26 cellular contexts compared by ENCODE assay signal in genomic region chr7:95276114-95276513, GRCh38. TPM values are rescaled to one million over a fixed set of nuclear protein-coding genes. Genes with fewer than 3 reads are reported as not detected.
DNase-seq lines count a peak whose midpoint lies in the region; ATAC-seq and TF ChIP-seq lines count a peak whose summit lies in the region.
"Had no signal": no experiment of that assay in that cellular context is flagged by ENCODE, and none has a peak within 500 bp of the region (broad histone marks: within the 10 kb centered on the region; RNA-seq: fewer than 3 reads in every experiment).

No MANE protein-coding gene starts in this region.

- no peak overlapping the region for H3K27ac ChIP-seq in left lung
- no peak overlapping the region for H3K27ac ChIP-seq in CD8-positive, alpha-beta T cell (ENCODE audit: low read depth, low read length)
- H3K27ac ChIP-seq: BLaER1 treated with 17β-estradiol and CSF1 and Interleukin-3, amounts not matched to agents 10 nM and 100 nM; HL-60; SJSA1 had no signal

- no peaks in the 10 kb centered on the region for H3K9me3 ChIP-seq in left lung
- H3K9me3 ChIP-seq in CD8-positive, alpha-beta T cell (ENCODE audit: low read length), result no peaks in the 10 kb centered on the region
- H3K9me3 ChIP-seq: BLaER1 treated with 17β-estradiol and CSF1 and Interleukin-3, amounts not matched to agents 10 nM and 100 nM; HAP-1; MG63; SJSA1 had no signal

- H3K4me3 ChIP-seq in left lung, result no peak overlapping the region
- no peak overlapping the region for H3K4me3 ChIP-seq in CD8-positive, alpha-beta T cell (ENCODE audit: low read depth, low read length)
- H3K4me3 ChIP-seq: BLaER1 treated with 17β-estradiol and CSF1 and Interleukin-3, amounts not matched to agents 10 nM and 100 nM; GM23338; HAP-1; MG63; SJSA1 had no signal

- H3K4me1 ChIP-seq in left lung, result no peaks in the 10 kb centered on the region
- H3K4me1 ChIP-seq in CD8-positive, alpha-beta T cell (ENCODE audit: insufficient read depth, low read length), result no peaks in the 10 kb centered on the region
- H3K4me1 ChIP-seq: BLaER1 treated with 17β-estradiol and CSF1 and Interleukin-3, amounts not matched to agents 10 nM and 100 nM; HAP-1; SJSA1 had no signal

- peaks cover 2% of the 10 kb centered on the region for H3K27me3 Mint-ChIP-seq in CD8-positive, alpha-beta T cell (ENCODE audit: low read depth)
- H3K27me3 Mint-ChIP-seq in activated CD8-positive, alpha-beta memory T cell treated with anti-CD3 and anti-CD28 coated beads, Interleukin-2, amount 10 ng/mL, durations not matched to agents 7 days and 5 days, result peaks cover 19% of the 10 kb centered on the region
- H3K27me3 Mint-ChIP-seq: IgD-negative memory B cell had no signal

- H3K36me3 ChIP-seq in left lung, result no peaks in the 10 kb centered on the region
- H3K36me3 ChIP-seq in CD8-positive, alpha-beta T cell (ENCODE audit: insufficient read depth, low read length), result no peaks in the 10 kb centered on the region
- H3K36me3 ChIP-seq: BLaER1 treated with 17β-estradiol and CSF1 and Interleukin-3, amounts not matched to agents 10 nM and 100 nM; HAP-1; MG63; SJSA1 had no signal

- peak; percentile 26 for DNase-seq in HT-29 (ENCODE audit: low spot score)
- DNase-seq in NCI-H226, result peak; percentile 3
- peak; percentile 16 for DNase-seq in amniotic epithelial cell (ENCODE audit: low read depth)
- DNase-seq in left lung, result no peak
- DNase-seq in stimulated activated CD4-positive, alpha-beta T cell treated with anti-CD3 and anti-CD28 coated beads, Interleukin-2, amount 100 ng/mL, for 48 hours, result no peak
- DNase-seq in CD8-positive, alpha-beta T cell, result no peak
- no peak for DNase-seq in GF-D8 (lab: John Stamatoyannopoulos, UW)
- no peak for DNase-seq in activated CD8-positive, alpha-beta memory T cell treated with anti-CD3 and anti-CD28 coated beads, Interleukin-2, amount 10 ng/mL, durations not matched to agents 7 days and 5 days
- DNase-seq: CD4-positive, alpha-beta memory T cell; Karpas-422; MG63; NCI-H1048; NCI-H1417 treated with DMSO at 0.1 percent for 48 hours; NCI-H187; NCI-H510A; NCI-H748 treated with DMSO at 0.1 percent for 48 hours; NK-92 treated with Interleukin-12 subunit alpha and Interleukin-12 subunit beta, amount 100 ng/mL, for 24 hours had no signal

- TF ChIP-seq CTCF in left lung (IDR thresholded peaks at IDR 0.05), result no peak
- TF ChIP-seq CTCF in CD8-positive, alpha-beta T cell (IDR thresholded peaks at IDR 0.05), result no peak

- intact Hi-C loops in left lung (cut with DNase I), result no loop called here
- intact Hi-C loops in CD8-positive, alpha-beta T cell (cut with DNase I, micrococcal nuclease), result no loop called here

- ATAC-seq in left lung, result peak; percentile 33
- no peak for ATAC-seq in CD8-positive, alpha-beta T cell
- no peak for ATAC-seq in activated CD8-positive, alpha-beta memory T cell treated with anti-CD3 and anti-CD28 coated beads, Interleukin-2, amount 10 ng/mL, durations not matched to agents 7 days and 5 days
- ATAC-seq: GM23338, Panc1, Right ventricle myocardium inferior had no signal

- no peak overlapping the region for H3K4me3 Mint-ChIP-seq in CD8-positive, alpha-beta T cell
- no peak overlapping the region for H3K4me3 Mint-ChIP-seq in activated CD8-positive, alpha-beta memory T cell treated with anti-CD3 and anti-CD28 coated beads, Interleukin-2, amount 10 ng/mL, durations not matched to agents 7 days and 5 days
- H3K4me3 Mint-ChIP-seq: CD4-positive, alpha-beta memory T cell; GM23338; IgD-negative memory B cell; T-helper 1 cell treated with Interleukin-12 subunit alpha and Interleukin-12 subunit beta and Interleukin-4 antibody, amounts not matched to agents 30 μg/mL and 1 μg/mL, for 36 hours had no signal

- no peak overlapping the region for H3K27ac Mint-ChIP-seq in CD8-positive, alpha-beta T cell
- no peak overlapping the region for H3K27ac Mint-ChIP-seq in activated CD8-positive, alpha-beta memory T cell treated with anti-CD3 and anti-CD28 coated beads, Interleukin-2, amount 10 ng/mL, durations not matched to agents 7 days and 5 days
- H3K27ac Mint-ChIP-seq: CD4-positive, alpha-beta memory T cell; GM23338; IgD-negative memory B cell; T-helper 1 cell treated with Interleukin-12 subunit alpha and Interleukin-12 subunit beta and Interleukin-4 antibody, amounts not matched to agents 30 μg/mL and 1 μg/mL, for 36 hours had no signal

- POLR2A ChIA-PET in CD8-positive, alpha-beta T cell (lab: Charles Lee), result no interaction called here

- H3K9me3 Mint-ChIP-seq in CD8-positive, alpha-beta T cell, result no peaks in the 10 kb centered on the region
- H3K9me3 Mint-ChIP-seq in activated CD8-positive, alpha-beta memory T cell treated with anti-CD3 and anti-CD28 coated beads, Interleukin-2, amount 10 ng/mL, durations not matched to agents 7 days and 5 days (ENCODE audit: low read depth), result no peaks in the 10 kb centered on the region
- H3K9me3 Mint-ChIP-seq: GM23338; IgD-negative memory B cell; T-helper 1 cell treated with Interleukin-12 subunit alpha and Interleukin-12 subunit beta and Interleukin-4 antibody, amounts not matched to agents 30 μg/mL and 1 μg/mL, for 36 hours had no signal

- CTCF ChIA-PET in CD8-positive, alpha-beta T cell (lab: Charles Lee), result no interaction called here
- CTCF ChIA-PET in activated CD8-positive, alpha-beta memory T cell treated with anti-CD3 and anti-CD28 coated beads, Interleukin-2, amount 10 ng/mL, durations not matched to agents 7 days and 5 days (lab: Charles Lee), result no interaction called here

- no peaks in the 10 kb centered on the region for H3K4me1 Mint-ChIP-seq in CD8-positive, alpha-beta T cell (ENCODE audit: low read depth)
- H3K4me1 Mint-ChIP-seq in activated CD8-positive, alpha-beta memory T cell treated with anti-CD3 and anti-CD28 coated beads, Interleukin-2, amount 10 ng/mL, durations not matched to agents 7 days and 5 days, result no peaks in the 10 kb centered on the region
- H3K4me1 Mint-ChIP-seq: CD4-positive, alpha-beta memory T cell; GM23338; IgD-negative memory B cell had no signal

- no peaks in the 10 kb centered on the region for H3K36me3 Mint-ChIP-seq in CD8-positive, alpha-beta T cell
- no peaks in the 10 kb centered on the region for H3K36me3 Mint-ChIP-seq in activated CD8-positive, alpha-beta memory T cell treated with anti-CD3 and anti-CD28 coated beads, Interleukin-2, amount 10 ng/mL, durations not matched to agents 7 days and 5 days
- H3K36me3 Mint-ChIP-seq: CD4-positive, alpha-beta memory T cell; IgD-negative memory B cell had no signal

- no peaks in the 10 kb centered on the region for H3K27me3 ChIP-seq in left lung
- H3K27me3 ChIP-seq in CD8-positive, alpha-beta T cell (ENCODE audit: insufficient read depth, low read length), result no peaks in the 10 kb centered on the region
- H3K27me3 ChIP-seq: BLaER1 treated with 17β-estradiol and CSF1 and Interleukin-3, amounts not matched to agents 10 nM and 100 nM; MG63 had no signal

RNA-seq across cellular contexts. Expression of gene PON1, which starts 48.2 kb away (rescaled TPM):
- total RNA-seq in HT-29 (2014; rRNA removed; shearing (Covaris generic)), result 0.78 and 1.2 TPM in 2 replicates
- under 1 TPM; 0.42 to 0.67 TPM for total RNA-seq in left lung
- total RNA-seq in CD8-positive, alpha-beta T cell, result not detected
- not detected for total RNA-seq in activated CD8-positive, alpha-beta memory T cell treated with anti-CD3 and anti-CD28 coated beads, Interleukin-2, amount 10 ng/mL, durations not matched to agents 7 days and 5 days
- total RNA-seq: CD4-positive, alpha-beta memory T cell; Right ventricle myocardium inferior; SJSA1 had no signal

Comparison
In these comparisons a context has a peak if more than half of its experiments do, and no peak if none do; other contexts are left out.
1. DNase-seq: peak in HT-29 (single experiment), NCI-H226 (single experiment) and amniotic epithelial cell (single experiment); none in left lung (0 of 2), stimulated activated CD4-positive, alpha-beta T cell treated with anti-CD3 and anti-CD28 coated beads, Interleukin-2, amount 100 ng/mL, for 48 hours (0 of 2), CD8-positive, alpha-beta T cell (0 of 7), GF-D8 (single experiment) and activated CD8-positive, alpha-beta memory T cell treated with anti-CD3 and anti-CD28 coated beads, Interleukin-2, amount 10 ng/mL, durations not matched to agents 7 days and 5 days (single experiment).